In genomic region chr1:65289449-65289848, GRCh38 we compare ENCODE assay signal across 18 cellular contexts. TPM values are rescaled to one million over a fixed set of nuclear protein-coding genes. Genes with fewer than 3 reads are reported as not detected.
DNase-seq lines count a peak whose midpoint lies in the region; ATAC-seq and TF ChIP-seq lines count a peak whose summit lies in the region.
"Had no signal": no experiment of that assay in that cellular context is flagged by ENCODE, and none has a peak within 500 bp of the region (broad histone marks: within the 10 kb centered on the region; RNA-seq: fewer than 3 reads in every experiment).

No MANE protein-coding gene starts in this region.

- DNase-seq in esophagus squamous epithelium (lab: John Stamatoyannopoulos, UW) = no peak
- DNase-seq in NCI-H2227 (lab: John Stamatoyannopoulos, UW; ENCODE audit: unreplicated experiment) = no peak
- DNase-seq in ACHN = no peak
- DNase-seq in GF-D8 (lab: John Stamatoyannopoulos, UW) = no peak
- DNase-seq: activated naive CD4-positive, alpha-beta T cell treated with Interleukin-2 at 50 U/mL for 16 hours; AML-193; DMS79; H7; MV-4-11; NCI-H446; PC-9; stimulated activated CD4-positive, alpha-beta T cell treated with anti-CD3 and anti-CD28 coated beads, Interleukin-2, amount 100 ng/mL, for 48 hours; stimulated activated naive CD4-positive, alpha-beta T cell had no signal

- no peaks in the 10 kb centered on the region for H3K9me3 ChIP-seq in esophagus squamous epithelium
- H3K9me3 ChIP-seq: breast epithelium had no signal

- no peak for TF ChIP-seq POLR2A in esophagus squamous epithelium (IDR thresholded peaks at IDR 0.05)

- intact Hi-C loops in esophagus squamous epithelium (cut with DNase I) = no loop called here

- H3K4me1 ChIP-seq in esophagus squamous epithelium = no peaks in the 10 kb centered on the region
- H3K4me1 ChIP-seq: breast epithelium had no signal

- ATAC-seq in GM18502 (IDR thresholded peaks at IDR 0.05; ENCODE audit: poor library complexity, unreplicated experiment) (peak; percentile 84), GM19351 (IDR thresholded peaks at IDR 0.05; ENCODE audit: unreplicated experiment) (peak; percentile 74), HG02798 (IDR thresholded peaks at IDR 0.05; ENCODE audit: poor library complexity, unreplicated experiment) (peak; percentile 91), HG03439 (IDR thresholded peaks at IDR 0.05; ENCODE audit: unreplicated experiment) (peak; percentile 93)

- no peak overlapping the region for H3K4me3 ChIP-seq in esophagus squamous epithelium
- H3K4me3 ChIP-seq: breast epithelium, PC-9 had no signal

- H3K27ac ChIP-seq in esophagus squamous epithelium = no peak overlapping the region
- H3K27ac ChIP-seq: breast epithelium, PC-9 had no signal

- no peak for TF ChIP-seq CTCF in esophagus squamous epithelium (IDR thresholded peaks at IDR 0.05)

- H3K36me3 ChIP-seq in esophagus squamous epithelium = no peaks in the 10 kb centered on the region
- H3K36me3 ChIP-seq: breast epithelium had no signal

- in situ Hi-C loops in ACHN (cut with HindIII; ENCODE audit: low pct_ligation_motif_present, low pct_unique_long_range_greater_than_20kb, low sequenced_read_pairs) = no loop called here

- H3K27me3 ChIP-seq in esophagus squamous epithelium = no peaks in the 10 kb centered on the region
- H3K27me3 ChIP-seq: breast epithelium had no signal

RNA-seq across cellular contexts. Expression of gene DNAJC6, which starts 19.9 kb away (rescaled TPM):
- 1 to 10 TPM in 1 of 4 donors, under 1 TPM in 3; 0.11 to 1.3 (median 0.34) TPM for total RNA-seq in esophagus squamous epithelium
